Comparison of ENCODE assay signal across 8 cellular contexts in genomic region chr7:131012477-131013031, GRCh38.
DNase-seq lines count a peak whose midpoint lies in the region; ATAC-seq and TF ChIP-seq lines count a peak whose summit lies in the region.

No MANE protein-coding gene starts in this region.

- H3K9me3 ChIP-seq in A673 (ENCODE audit: low read depth, low read length, poor library complexity, severe bottlenecking) (no peaks in the 10 kb centered on the region), IMR-90 (ENCODE audit: control insufficient read depth, insufficient read depth, low read length) (peaks cover 4% of the 10 kb centered on the region; the same call in 1 of the 2 replicates), breast epithelium (no peaks in the 10 kb centered on the region), muscle layer of colon (ENCODE audit: low read length) (no peaks in the 10 kb centered on the region)

- in situ Hi-C loops in IMR-90 (cut with MboI; ENCODE audit: low sequenced_read_pairs), result no loop called here

- peak overlapping the region; percentile 87 for H2BK120ac ChIP-seq in IMR-90 (ENCODE audit: low read depth, low read length)

- POLR2A ChIA-PET in A673 (lab: Charles Lee; ENCODE audit: low non-redundant PET) (no interaction called here), IMR-90 (lab: Charles Lee; ENCODE audit: unreplicated experiment) (no interaction called here)

- H3K4me3 ChIP-seq in A673 (ENCODE audit: low read depth, low read length, poor library complexity, severe bottlenecking) (no peak overlapping the region), IMR-90 (ENCODE audit: insufficient read depth, low read depth, low read length) (no peak overlapping the region), breast epithelium (peak overlapping the region in 1 of 3 donors; percentile 34), muscle layer of colon (ENCODE audit: low read depth in 1 of 2, low read length in 2 of 2) (no peak overlapping the region)

- peak overlapping the region; percentile 47 for H3K56ac ChIP-seq in IMR-90 (ENCODE audit: extremely low read depth, insufficient read depth, low read length)

- H2BK20ac ChIP-seq in IMR-90 (ENCODE audit: low read depth, low read length), result peak overlapping the region; percentile 87

- peak overlapping the region; percentile 94 for H4K91ac ChIP-seq in IMR-90 (ENCODE audit: insufficient read depth, low read depth, low read length)

- H2AFZ ChIP-seq in IMR-90 (replicated peaks; ENCODE audit: low read length, poor library complexity), result peak overlapping the region; percentile 67

- peak overlapping the region; percentile 86 for H4K5ac ChIP-seq in IMR-90 (ENCODE audit: low read depth, low read length)

- peak overlapping the region; percentile 57 to 81 for H4K8ac ChIP-seq in IMR-90 (ENCODE audit: low read depth in 2 of 2, low read length in 2 of 2)

- peak overlapping the region; percentile 97 for H3K4ac ChIP-seq in IMR-90 (ENCODE audit: low read depth, low read length)

- H2AK5ac ChIP-seq in IMR-90 (ENCODE audit: low read depth, low read length), result peak overlapping the region; percentile 97

- H3K23ac ChIP-seq in IMR-90 (ENCODE audit: low read depth, low read length), result peak overlapping the region; percentile 75

- peak overlapping the region; percentile 97 for H3K18ac ChIP-seq in IMR-90 (ENCODE audit: low read depth, low read length)

- 80% methylated on average over 2 of the region's 7 CpGs; no CpG with 5 or more reads in 1 of the 2 experiments for WGBS in IMR-90 (ENCODE audit: extremely low coverage in 2 of 2, insufficient read length in 1 of 2), 2 experiments

- peak overlapping the region; percentile 80 for H2BK5ac ChIP-seq in IMR-90 (ENCODE audit: low read depth, low read length, poor library complexity, severe bottlenecking)

- no peak for TF ChIP-seq RAD21 in IMR-90 (IDR thresholded peaks at IDR 0.05; ENCODE audit: low read length)

- intact Hi-C loops in A673 (cut with micrococcal nuclease; ENCODE audit: unreplicated experiment), result no loop called here
- intact Hi-C loops in IMR-90 (cut with micrococcal nuclease), result no loop called here
- intact Hi-C loops in breast epithelium (cut with DNase I; ENCODE audit: low total_unique reads), result no loop called here

- H3K4me1 ChIP-seq in A673 (ENCODE audit: insufficient read depth, low read length, poor library complexity, severe bottlenecking) (peaks cover 94% of the 10 kb centered on the region), IMR-90 (ENCODE audit: control insufficient read depth, insufficient read depth, low read length) (peaks cover 40% of the 10 kb centered on the region), breast epithelium (peaks cover 19 to 49% of the 10 kb centered on the region in 2 donors), muscle layer of colon (ENCODE audit: insufficient read depth, low read length) (peaks cover 76% of the 10 kb centered on the region)

- H3K36me3 ChIP-seq in A673 (ENCODE audit: insufficient read depth, low read length, poor library complexity, severe bottlenecking), result no peaks in the 10 kb centered on the region
- no peaks in the 10 kb centered on the region for H3K36me3 ChIP-seq in IMR-90 (ENCODE audit: control insufficient read depth, insufficient read depth, low read length)
- no peaks in the 10 kb centered on the region for H3K36me3 ChIP-seq in breast epithelium
- H3K36me3 ChIP-seq in muscle layer of colon (ENCODE audit: insufficient read depth, low read length), result no peaks in the 10 kb centered on the region

- BruUV-seq in A673 (replicated peaks; lab: Mats Ljungman, UMichigan) (TSS peak; percentile 72), IMR-90 (replicated peaks; lab: Mats Ljungman, UMichigan) (no TSS peak)

- ATAC-seq in IMR-90 (ENCODE audit: low read depth) (no peak), HG02852 (IDR thresholded peaks at IDR 0.05; ENCODE audit: unreplicated experiment) (no peak), HG02571 (IDR thresholded peaks at IDR 0.05; ENCODE audit: unreplicated experiment) (no peak)

- H3K27me3 ChIP-seq in A673 (replicated peaks; ENCODE audit: insufficient read depth, low read depth, low read length, poor library complexity) (no peaks in the 10 kb centered on the region), IMR-90 (ENCODE audit: control insufficient read depth, insufficient read depth, low read length) (no peaks in the 10 kb centered on the region), breast epithelium (no peaks in the 10 kb centered on the region), muscle layer of colon (ENCODE audit: control insufficient read depth in 1 of 2, insufficient read depth in 2 of 2, low read length in 2 of 2) (no peaks in the 10 kb centered on the region)

- TF ChIP-seq POLR2A in IMR-90 (IDR thresholded peaks at IDR 0.05; ENCODE audit: low read depth, low read length) (no peak), breast epithelium (IDR thresholded peaks at IDR 0.05) (no peak)

- dilution Hi-C loops in IMR-90 (cut with HindIII; ENCODE audit: low sequenced_read_pairs, unreplicated experiment), result no loop called here

- peak overlapping the region; percentile 92; the same call in 2 of the 3 replicates for H2BK15ac ChIP-seq in IMR-90 (ENCODE audit: low read depth, low read length)

- peak overlapping the region; percentile 73 for H2AK9ac ChIP-seq in IMR-90 (replicated peaks; ENCODE audit: low read depth, low read length, poor library complexity)

- H3K14ac ChIP-seq in IMR-90 (replicated peaks; ENCODE audit: low read depth, low read length), result peak overlapping the region; percentile 92

- CTCF ChIA-PET in A673 (lab: Charles Lee) (interaction anchor here (0.7 kb wide), 1 partner anchor 10 kb away, joined by 8 read pairs; no protein-coding TSS in a partner anchor), IMR-90 (lab: Yijun Ruan, JAX) (interaction anchor here (0.6 to 0.7 kb wide), 4 partner anchors 27 to 109 kb away, joined by 3 to 6 read pairs (median 4); no protein-coding TSS in a partner anchor)

- peaks cover 32% of the 10 kb centered on the region for H4K20me1 ChIP-seq in IMR-90 (ENCODE audit: insufficient read depth, low read length)

- H3K9me1 ChIP-seq in IMR-90 (ENCODE audit: insufficient read depth, low read length), result peaks cover 33% of the 10 kb centered on the region

- H3K4me2 ChIP-seq in IMR-90 (ENCODE audit: low read depth, low read length), result peak overlapping the region; percentile 58

- H3K79me1 ChIP-seq in IMR-90 (ENCODE audit: low read depth in 1 of 2, low read length in 2 of 2), result peaks cover 39 to 84% of the 10 kb centered on the region in 2 experiments

- DNase-seq in A673 (ENCODE audit: low spot score) (no peak), IMR-90 (no peak), breast epithelium (ENCODE audit: low spot score in 2 of 2) (no peak), NCI-H446 (lab: John Stamatoyannopoulos, UW) (no peak), DMS79 (lab: John Stamatoyannopoulos, UW) (no peak)

- peak overlapping the region; percentile 8; the same call in 1 of the 2 replicates for H3K9ac ChIP-seq in IMR-90 (ENCODE audit: low read depth, low read length)
- H3K9ac ChIP-seq in muscle layer of colon (ENCODE audit: low read length), result no peak overlapping the region

- TF ChIP-seq CTCF in A673 (conservative IDR thresholded peaks at IDR 0.05; ENCODE audit: low read depth, low read length) (no peak), IMR-90 (conservative IDR thresholded peaks at IDR 0.05; ENCODE audit: low read depth, low read length) (no peak), breast epithelium (IDR thresholded peaks at IDR 0.05) (no peak)

- peak overlapping the region; percentile 95 for H3K27ac ChIP-seq in A673 (ENCODE audit: low read depth, low read length, poor library complexity, severe bottlenecking)
- peak overlapping the region; percentile 97 for H3K27ac ChIP-seq in IMR-90 (ENCODE audit: insufficient read depth, low read length)
- peak overlapping the region; percentile 82 to 92 for H3K27ac ChIP-seq in breast epithelium
- peak overlapping the region; percentile 31 for H3K27ac ChIP-seq in muscle layer of colon (ENCODE audit: low read depth, low read length)

TF ChIP-seq in IMR-90, 13 proteins besides CTCF, POLR2A, EP300 and RAD21:
- TF ChIP-seq RCOR1 (IDR thresholded peaks at IDR 0.05; ENCODE audit: insufficient replicate concordance, low read length), result no peak
- TF ChIP-seq BHLHE40 (IDR thresholded peaks at IDR 0.05; ENCODE audit: low read depth, low read length), result no peak
- no peak for TF ChIP-seq CHD1 (IDR thresholded peaks at IDR 0.05; ENCODE audit: low read depth, low read length)
- TF ChIP-seq FOS (IDR thresholded peaks at IDR 0.05; ENCODE audit: low read depth, low read length), result no peak
- TF ChIP-seq USF2 (IDR thresholded peaks at IDR 0.05; ENCODE audit: low read depth, low read length), result 0 out of 2 replicates have a peak, but pooled peaks have one; percentile 24
TF ChIP-seq in IMR-90: peak in this region for 1.

Comparison
In these comparisons a context has a peak if more than half of its experiments do, and no peak if none do; other contexts are left out.
1. H3K27ac ChIP-seq: peak in every context shown above with its lines; median percentile 97 in IMR-90; 95 in A673; 87 in breast epithelium; 31 in muscle layer of colon.